ENCODE assay signal across 1 cellular context in genomic region chr7:662576-662975, GRCh38.
TF ChIP-seq lines count a peak whose summit lies in the region.

No MANE protein-coding gene starts in this region.

TF ChIP-seq in H1, 55 proteins besides CTCF, POLR2A, EP300 and RAD21:
- TF ChIP-seq ASH2L (IDR thresholded peaks at IDR 0.05; ENCODE audit: low read length) (no peak), SP1 (IDR thresholded peaks at IDR 0.05; ENCODE audit: low read depth, low read length) (no peak), CHD1 (IDR thresholded peaks at IDR 0.05; ENCODE audit: low read depth, low read length) (no peak)
TF ChIP-seq in H1: peak in this region for 0.
